12 cellular contexts compared by ENCODE assay signal in the genomic region with DNA sequence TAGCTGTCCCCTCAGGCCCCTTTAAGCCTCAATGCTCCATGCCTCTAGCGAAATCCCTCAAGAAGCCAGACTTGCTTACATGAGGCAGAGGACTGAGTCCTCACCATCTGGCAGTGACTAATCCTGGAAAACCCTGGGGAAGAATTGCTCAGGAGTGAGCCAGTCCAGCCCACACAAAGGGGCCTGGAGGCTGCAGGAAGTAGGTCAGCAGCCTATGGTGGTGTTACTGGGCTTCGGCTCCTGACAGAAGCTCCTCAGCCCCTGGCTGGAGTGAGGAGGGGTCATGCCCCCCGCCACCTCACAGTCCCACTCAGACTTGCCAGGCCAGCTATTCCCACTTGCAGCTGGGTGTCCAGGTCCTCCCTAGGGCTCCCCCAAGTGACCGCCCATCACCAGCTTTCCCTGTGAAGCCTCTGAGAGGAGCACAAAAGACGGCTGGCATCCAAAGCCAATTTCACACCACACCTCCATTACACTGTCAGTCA.
DNase-seq lines count a peak whose midpoint lies in the region; ATAC-seq and TF ChIP-seq lines count a peak whose summit lies in the region.
"Had no signal": no experiment of that assay in that cellular context is flagged by ENCODE, and none has a peak within 500 bp of the region (broad histone marks: within the 10 kb centered on the region; RNA-seq: fewer than 3 reads in every experiment).

No MANE protein-coding gene starts in this region.

- H3K27me3 Mint-ChIP-seq in GM23338 (ENCODE audit: insufficient read depth, low read depth, poor library complexity): peaks cover 2% of the 10 kb centered on the region
- H3K27me3 Mint-ChIP-seq: activated CD4-positive, alpha-beta T cell treated with anti-CD3 and anti-CD28 coated beads for 36 hours had no signal

- H3K27ac Mint-ChIP-seq in GM23338: no peak overlapping the region
- H3K27ac Mint-ChIP-seq: activated CD4-positive, alpha-beta T cell treated with anti-CD3 and anti-CD28 coated beads for 36 hours had no signal

- no peaks in the 10 kb centered on the region for H4K20me1 ChIP-seq in GM23338 (replicated peaks; ENCODE audit: insufficient read depth)

- in situ Hi-C loops in G401 (cut with HindIII; ENCODE audit: low sequenced_read_pairs): no loop called here

- no peak overlapping the region for H3K4me2 ChIP-seq in GM23338

- peaks cover 7% of the 10 kb centered on the region for H3K4me1 Mint-ChIP-seq in GM23338
- H3K4me1 Mint-ChIP-seq: activated CD4-positive, alpha-beta T cell treated with anti-CD3 and anti-CD28 coated beads for 36 hours had no signal

- H3K4me1 ChIP-seq in GM23338 (ENCODE audit: insufficient read depth) (no peaks in the 10 kb centered on the region), vagina (no peaks in the 10 kb centered on the region)
- H3K4me1 ChIP-seq: right lobe of liver had no signal

- H3K9me2 ChIP-seq in GM23338 (ENCODE audit: insufficient read depth): peaks cover 9% of the 10 kb centered on the region; the same call in 1 of the 2 replicates

- H3K27ac ChIP-seq in GM23338 (ENCODE audit: low read depth) (no peak overlapping the region), vagina (no peak overlapping the region)
- H3K27ac ChIP-seq: right lobe of liver, tibial artery had no signal

- peaks cover 4% of the 10 kb centered on the region; the same call in 1 of the 3 replicates for H3K36me3 Mint-ChIP-seq in GM23338 (ENCODE audit: low read depth)

- H3K9me3 Mint-ChIP-seq in GM23338: peaks cover 18% of the 10 kb centered on the region

- TF ChIP-seq POLR2A in vagina (IDR thresholded peaks at IDR 0.05): no peak

- H3K9me3 ChIP-seq in vagina: no peaks in the 10 kb centered on the region
- H3K9me3 ChIP-seq: right lobe of liver, tibial artery had no signal

- H3K36me3 ChIP-seq in GM23338 (ENCODE audit: insufficient read depth) (no peaks in the 10 kb centered on the region), vagina (no peaks in the 10 kb centered on the region)
- H3K36me3 ChIP-seq: right lobe of liver, tibial artery had no signal

- ATAC-seq in GM23338 (no peak), GM19463 (IDR thresholded peaks at IDR 0.05; ENCODE audit: unreplicated experiment) (no peak)
- ATAC-seq: activated CD4-positive, alpha-beta T cell treated with anti-CD3 and anti-CD28 coated beads for 36 hours; GM12878 had no signal

- peak; percentile 84 for DNase-seq in G401 (ENCODE audit: low spot score)
- peak; percentile 71 to 88 for DNase-seq in SW 1271 (lab: John Stamatoyannopoulos, UW)
- DNase-seq in fibroblast of villous mesenchyme (ENCODE audit: low read depth): peak; percentile 96
- DNase-seq in pulmonary artery endothelial cell (ENCODE audit: low read depth, low spot score): peak; percentile 91
- DNase-seq in GM23338 (ENCODE audit: low spot score): no peak
- no peak for DNase-seq in vagina (ENCODE audit: extremely low spot score in 2 of 2)
- DNase-seq in effector CD8-positive, alpha-beta T cell (lab: John Stamatoyannopoulos, UW): no peak
- DNase-seq: activated CD4-positive, alpha-beta T cell treated with anti-CD3 and anti-CD28 coated beads for 36 hours; right lobe of liver had no signal

- H2AFZ ChIP-seq in GM23338: no peak overlapping the region

- no peaks in the 10 kb centered on the region for H3K79me2 ChIP-seq in GM23338 (replicated peaks; ENCODE audit: insufficient read depth)

- H3F3A ChIP-seq in GM23338 (replicated peaks; ENCODE audit: low read depth): no peaks in the 10 kb centered on the region

- no peak overlapping the region for H3K4me3 Mint-ChIP-seq in GM23338
- H3K4me3 Mint-ChIP-seq: activated CD4-positive, alpha-beta T cell treated with anti-CD3 and anti-CD28 coated beads for 36 hours had no signal

- TF ChIP-seq CTCF in fibroblast of villous mesenchyme (IDR thresholded peaks at IDR 0.05; ENCODE audit: insufficient read depth, low read depth, low read length): no peak
- TF ChIP-seq CTCF in GM23338 (conservative IDR thresholded peaks at IDR 0.05; ENCODE audit: low read depth in 2 of 2): no peak
- TF ChIP-seq CTCF in vagina (IDR thresholded peaks at IDR 0.05): no peak

- intact Hi-C loops in vagina (cut with DNase I): no loop called here

- H3K4me3 ChIP-seq in fibroblast of villous mesenchyme (ENCODE audit: low read depth, low read length) (no peak overlapping the region), GM23338 (no peak overlapping the region), vagina (no peak overlapping the region)
- H3K4me3 ChIP-seq: GM12878, right lobe of liver, tibial artery had no signal

- no peaks in the 10 kb centered on the region for H3K27me3 ChIP-seq in GM23338 (ENCODE audit: insufficient read depth)
- H3K27me3 ChIP-seq in vagina: no peaks in the 10 kb centered on the region
- H3K27me3 ChIP-seq: right lobe of liver, tibial artery had no signal

TF ChIP-seq in GM23338, 12 proteins besides CTCF, POLR2A, EP300 and RAD21 (continues in another document):
- TF ChIP-seq CREB1 (CRISPR knock-in tag; IDR thresholded peaks at IDR 0.05; ENCODE audit: low read depth) (no peak), STAT1 (IDR thresholded peaks at IDR 0.05; ENCODE audit: unreplicated experiment) (no peak), JUNB (IDR thresholded peaks at IDR 0.05; ENCODE audit: unreplicated experiment) (no peak), ZNF331 (CRISPR knock-in tag; IDR thresholded peaks at IDR 0.05; ENCODE audit: low read depth) (no peak), ZNF114 (CRISPR knock-in tag; IDR thresholded peaks at IDR 0.05) (no peak), REST (IDR thresholded peaks at IDR 0.05; ENCODE audit: unreplicated experiment) (no peak), NANOG (IDR thresholded peaks at IDR 0.05; ENCODE audit: borderline replicate concordance) (no peak)
- TF ChIP-seq, protein P1, sequence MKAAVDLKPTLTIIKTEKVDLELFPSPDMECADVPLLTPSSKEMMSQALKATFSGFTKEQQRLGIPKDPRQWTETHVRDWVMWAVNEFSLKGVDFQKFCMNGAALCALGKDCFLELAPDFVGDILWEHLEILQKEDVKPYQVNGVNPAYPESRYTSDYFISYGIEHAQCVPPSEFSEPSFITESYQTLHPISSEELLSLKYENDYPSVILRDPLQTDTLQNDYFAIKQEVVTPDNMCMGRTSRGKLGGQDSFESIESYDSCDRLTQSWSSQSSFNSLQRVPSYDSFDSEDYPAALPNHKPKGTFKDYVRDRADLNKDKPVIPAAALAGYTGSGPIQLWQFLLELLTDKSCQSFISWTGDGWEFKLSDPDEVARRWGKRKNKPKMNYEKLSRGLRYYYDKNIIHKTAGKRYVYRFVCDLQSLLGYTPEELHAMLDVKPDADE (IDR thresholded peaks at IDR 0.05): no peak

Comparison
In these comparisons a context has a peak if more than half of its experiments do, and no peak if none do; other contexts are left out.
1. DNase-seq: peak in G401 (single experiment), SW 1271 (2 of 2), fibroblast of villous mesenchyme (single experiment) and pulmonary artery endothelial cell (single experiment); none in GM23338 (single experiment), vagina (0 of 2) and effector CD8-positive, alpha-beta T cell (single experiment).